13 cellular contexts compared by ENCODE assay signal in the genomic region with DNA sequence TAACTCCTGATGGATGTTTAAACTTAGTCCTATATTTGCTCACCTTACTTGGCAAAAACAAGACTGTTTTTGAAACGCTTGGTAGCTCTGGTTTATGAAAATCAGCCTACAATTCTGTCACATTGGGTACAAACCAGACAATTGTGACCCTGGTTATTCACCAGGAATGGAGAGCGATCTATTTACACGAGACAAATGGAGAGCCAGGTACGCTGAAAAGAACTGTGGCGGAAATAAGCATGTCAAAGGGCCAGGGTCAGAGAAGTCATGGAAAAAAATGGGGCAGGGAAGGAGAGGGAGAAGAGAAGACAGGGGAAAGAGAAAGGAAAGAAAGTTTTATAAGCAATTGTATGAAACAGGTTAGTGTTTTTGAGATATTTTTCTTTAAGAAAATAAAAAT.
DNase-seq lines count a peak whose midpoint lies in the region; ATAC-seq, FAIRE-seq and TF ChIP-seq lines count a peak whose summit lies in the region.
"Had no signal": no experiment of that assay in that cellular context is flagged by ENCODE, and none has a peak within 500 bp of the region (broad histone marks: within the 10 kb centered on the region; RNA-seq: fewer than 3 reads in every experiment).

No MANE protein-coding gene starts in this region.

- TF ChIP-seq EP300 in HepG2 (IDR thresholded peaks at IDR 0.05; ENCODE audit: low read depth in 2 of 2, low read length in 2 of 2) (no peak), HepG2 (CRISPR knock-in tag; IDR thresholded peaks at IDR 0.05; ENCODE audit: borderline replicate concordance) (no peak)

- POLR2A ChIA-PET in HepG2 (lab: Yijun Ruan, JAX): no interaction called here
- POLR2A ChIA-PET in Caco-2 (lab: Charles Lee): interaction anchor here (0.6 kb wide), 1 partner anchor 642 kb away, joined by 4 read pairs; no protein-coding TSS in a partner anchor

- no peak overlapping the region for H3K27ac Mint-ChIP-seq in Caco-2 (ENCODE audit: unreplicated experiment)
- H3K27ac Mint-ChIP-seq: activated naive CD8-positive, alpha-beta T cell treated with anti-CD3 and anti-CD28 coated beads for 36 hours had no signal

- H4K20me1 ChIP-seq in HepG2 (ENCODE audit: insufficient read depth, low read length): no peaks in the 10 kb centered on the region

- H3K27ac ChIP-seq in HepG2 (ENCODE audit: extremely low read length, insufficient read depth, low read length): no peak overlapping the region
- peak overlapping the region; percentile 88 for H3K27ac ChIP-seq in psoas muscle
- H3K27ac ChIP-seq: SK-N-MC had no signal

- H3K9ac ChIP-seq in ES-I3 (ENCODE audit: low read depth, low read length): 0 out of 2 replicates have a peak overlapping the region, but pooled peaks have one; percentile 5
- peak overlapping the region; percentile 83 for H3K9ac ChIP-seq in adipocyte (ENCODE audit: low read length)
- no peak overlapping the region for H3K9ac ChIP-seq in HepG2 (ENCODE audit: insufficient read depth, low read depth, low read length)

- peak; percentile 51 for FAIRE-seq in HepG2 (lab: Jason Lieb, UNC)
- FAIRE-seq: HTR-8/SVneo had no signal

- ATAC-seq in HepG2 (no peak), psoas muscle (no peak), HG02588 (IDR thresholded peaks at IDR 0.05; ENCODE audit: unreplicated experiment) (no peak), HG03097 (IDR thresholded peaks at IDR 0.05; ENCODE audit: low FRiP score, unreplicated experiment) (no peak)

- no peaks in the 10 kb centered on the region for H3K9me3 Mint-ChIP-seq in Caco-2 (ENCODE audit: unreplicated experiment)
- H3K9me3 Mint-ChIP-seq: activated naive CD8-positive, alpha-beta T cell treated with anti-CD3 and anti-CD28 coated beads for 36 hours had no signal

- H3K27me3 Mint-ChIP-seq in Caco-2 (ENCODE audit: insufficient read depth, unreplicated experiment): no peaks in the 10 kb centered on the region
- H3K27me3 Mint-ChIP-seq: activated naive CD8-positive, alpha-beta T cell treated with anti-CD3 and anti-CD28 coated beads for 36 hours had no signal

- WGBS in HepG2 (ENCODE audit: low lambda C conversion rate): 94% methylated on average over 5 of the region's 5 CpGs
- WGBS in psoas muscle, 3 donors: 47 to 69% (median 48%) methylated on average over 5 of the region's 5 CpGs

- H3K4me1 ChIP-seq in ES-I3 (ENCODE audit: insufficient read depth, low read length): peaks cover 30% of the 10 kb centered on the region
- peaks cover 82% of the 10 kb centered on the region for H3K4me1 ChIP-seq in adipocyte (ENCODE audit: control insufficient read depth, insufficient read depth, low read length)
- H3K4me1 ChIP-seq in HepG2 (ENCODE audit: insufficient read depth, low read length): peaks cover 44% of the 10 kb centered on the region
- peaks cover 94% of the 10 kb centered on the region for H3K4me1 ChIP-seq in psoas muscle
- peaks cover 29% of the 10 kb centered on the region for H3K4me1 ChIP-seq in Caco-2

- H3K4me3 Mint-ChIP-seq in Caco-2 (ENCODE audit: unreplicated experiment): no peak overlapping the region
- H3K4me3 Mint-ChIP-seq: activated naive CD8-positive, alpha-beta T cell treated with anti-CD3 and anti-CD28 coated beads for 36 hours had no signal

- intact Hi-C loops in HepG2 (cut with micrococcal nuclease; ENCODE audit: unreplicated experiment): no loop called here
- intact Hi-C loops in psoas muscle (cut with DNase I): loop anchor here (5.0 to 10.0 kb wide), 3 partner anchors 41 to 111 kb away; no protein-coding TSS in a partner anchor
- intact Hi-C loops in Caco-2 (cut with micrococcal nuclease; ENCODE audit: unreplicated experiment): no loop called here

- H3K36me3 ChIP-seq in ES-I3 (ENCODE audit: insufficient read depth, low read length) (no peaks in the 10 kb centered on the region), adipocyte (ENCODE audit: control insufficient read depth, insufficient read depth, low read length, severe bottlenecking) (no peaks in the 10 kb centered on the region), HepG2 (replicated peaks in 1 of 2; ENCODE audit: control insufficient read depth in 1 of 2, insufficient read depth in 2 of 2, low read length in 2 of 2) (peaks cover 0 to 3% of the 10 kb centered on the region in 2 experiments; a peak in 2 of 5 replicates), psoas muscle (ENCODE audit: insufficient read depth in 1 of 2, low read depth in 1 of 2) (no peaks in the 10 kb centered on the region), Caco-2 (ENCODE audit: control insufficient read depth, insufficient read depth, low read length) (no peaks in the 10 kb centered on the region)

- H3K27me3 ChIP-seq in adipocyte (replicated peaks; ENCODE audit: control insufficient read depth, insufficient read depth, low read length) (no peaks in the 10 kb centered on the region), HepG2 (ENCODE audit: control insufficient read depth in 1 of 2, insufficient read depth in 2 of 2, low read length in 2 of 2) (no peaks in the 10 kb centered on the region), psoas muscle (ENCODE audit: insufficient read depth in 3 of 3, low read length in 2 of 3) (no peaks in the 10 kb centered on the region), Caco-2 (replicated peaks; ENCODE audit: control insufficient read depth, insufficient read depth, low read length) (no peaks in the 10 kb centered on the region)

- H3K4me3 ChIP-seq in adipocyte (ENCODE audit: low read length) (peak overlapping the region; percentile 59), HepG2 (replicated peaks in 1 of 3; ENCODE audit: insufficient read depth in 1 of 3, low read depth in 2 of 3, low read length in 3 of 3) (no peak overlapping the region), psoas muscle (no peak overlapping the region), Caco-2 (ENCODE audit: low read depth, low read length) (no peak overlapping the region)
- H3K4me3 ChIP-seq: SK-N-MC had no signal

- BruUV-seq in HepG2 (replicated peaks; lab: Mats Ljungman, UMichigan) (no TSS peak), Caco-2 (replicated peaks; lab: Mats Ljungman, UMichigan) (no TSS peak)

- TF ChIP-seq POLR2A in HepG2 (IDR thresholded peaks at IDR 0.05; ENCODE audit: insufficient read depth in 1 of 2, low read depth in 2 of 2, low read length in 2 of 2): no peak

- no peak overlapping the region for H3K4me2 ChIP-seq in HepG2 (ENCODE audit: low read depth, low read length)

- no peaks in the 10 kb centered on the region for H3K79me2 ChIP-seq in HepG2 (ENCODE audit: insufficient read depth, low read length)

- CTCF ChIA-PET in HepG2 (lab: Yijun Ruan, JAX; ENCODE audit: low intra/inter-chr PET ratio, low total read pairs): no interaction called here
- CTCF ChIA-PET in Caco-2 (lab: Charles Lee): interaction anchor here (1.0 kb wide), 1 partner anchor 100 kb away, joined by 3 read pairs; no protein-coding TSS in a partner anchor

- DNase-seq in adipocyte (ENCODE audit: low read depth): no peak
- no peak for DNase-seq in HepG2 (ENCODE audit: low spot score)
- DNase-seq in psoas muscle: no peak
- DNase-seq in Caco-2: no peak
- no peak for DNase-seq in medulla oblongata (ENCODE audit: extremely low spot score)
- DNase-seq: activated naive CD8-positive, alpha-beta T cell treated with anti-CD3 and anti-CD28 coated beads for 36 hours; Calu3; NCI-H1048 had no signal

- in situ Hi-C loops in HepG2 (cut with HindIII; ENCODE audit: extremely low pct_ligation_motif_present, low pct_unique_long_range_greater_than_20kb): no loop called here

- H3K9me3 ChIP-seq in ES-I3 (ENCODE audit: control insufficient read depth, insufficient read depth, low read length): no peaks in the 10 kb centered on the region
- no peaks in the 10 kb centered on the region for H3K9me3 ChIP-seq in adipocyte (ENCODE audit: control insufficient read depth, low read length)
- H3K9me3 ChIP-seq in HepG2 (ENCODE audit: low read length): no peaks in the 10 kb centered on the region
- H3K9me3 ChIP-seq in psoas muscle: no peaks in the 10 kb centered on the region
- no peaks in the 10 kb centered on the region for H3K9me3 ChIP-seq in Caco-2

- no peaks in the 10 kb centered on the region for H3K36me3 Mint-ChIP-seq in Caco-2 (ENCODE audit: insufficient read depth, unreplicated experiment)

- TF ChIP-seq RAD21 in HepG2 (CRISPR knock-in tag; IDR thresholded peaks at IDR 0.05): no peak

- H2AFZ ChIP-seq in HepG2 (ENCODE audit: low read length): no peak overlapping the region

- TF ChIP-seq CTCF in HepG2 (CRISPR knock-in tag; IDR thresholded peaks at IDR 0.05): no peak
- no peak for TF ChIP-seq CTCF in psoas muscle (IDR thresholded peaks at IDR 0.05)
- TF ChIP-seq CTCF in Caco-2 (IDR thresholded peaks at IDR 0.05; ENCODE audit: insufficient read depth in 1 of 2, low read depth in 1 of 2, low read length in 1 of 2, severe bottlenecking in 1 of 2, unreplicated experiment in 1 of 2): no peak

- peaks cover 36% of the 10 kb centered on the region for H3K4me1 Mint-ChIP-seq in Caco-2 (ENCODE audit: low read depth, unreplicated experiment)
- H3K4me1 Mint-ChIP-seq: activated naive CD8-positive, alpha-beta T cell treated with anti-CD3 and anti-CD28 coated beads for 36 hours had no signal

TF ChIP-seq in HepG2, 621 proteins besides CTCF, POLR2A, EP300 and RAD21 (continues in another document):
- TF ChIP-seq RARA (CRISPR knock-in tag; IDR thresholded peaks at IDR 0.05): no peak
- no peak for TF ChIP-seq SMC3 (IDR thresholded peaks at IDR 0.05; ENCODE audit: low read length)
- no peak for TF ChIP-seq NRL (CRISPR knock-in tag; IDR thresholded peaks at IDR 0.05; ENCODE audit: borderline replicate concordance)
- TF ChIP-seq ZNF24 (IDR thresholded peaks at IDR 0.05): no peak
- TF ChIP-seq ZNF468 (CRISPR knock-in tag; IDR thresholded peaks at IDR 0.05): no peak
- TF ChIP-seq ZBTB1 (CRISPR knock-in tag; IDR thresholded peaks at IDR 0.05; ENCODE audit: borderline replicate concordance): no peak
- no peak for TF ChIP-seq THRA (CRISPR knock-in tag; IDR thresholded peaks at IDR 0.05; ENCODE audit: borderline replicate concordance)

Comparison
In these comparisons a context has a peak if more than half of its experiments do, and no peak if none do; other contexts are left out.
1. intact Hi-C loops: an anchor here in psoas muscle (5.0 to 10.0 kb wide); none called in HepG2 and Caco-2.